Comparison of ENCODE assay signal across 16 cellular contexts in genomic region chr1:211642870-211643269, GRCh38. TPM values are rescaled to one million over a fixed set of nuclear protein-coding genes. Genes with fewer than 3 reads are reported as not detected.
A peak's percentile ranks its signal among the peaks of the same experiment; 100 is the strongest.
DNase-seq lines count a peak whose midpoint lies in the region; ATAC-seq and TF ChIP-seq lines count a peak whose summit lies in the region.
"Had no signal": no experiment of that assay in that cellular context is flagged by ENCODE, and none has a peak within 500 bp of the region (broad histone marks: within the 10 kb centered on the region; RNA-seq: fewer than 3 reads in every experiment).

No MANE protein-coding gene starts in this region.

- intact Hi-C loops in MCF 10A (cut with micrococcal nuclease): no loop called here
- intact Hi-C loops in mammary epithelial cell (cut with micrococcal nuclease): no loop called here
- intact Hi-C loops in body of pancreas (cut with DNase I): no loop called here

- H3K9me3 Mint-ChIP-seq in MCF 10A (ENCODE audit: unreplicated experiment): no peaks in the 10 kb centered on the region

- H3K27me3 Mint-ChIP-seq in MCF 10A (ENCODE audit: insufficient read depth, unreplicated experiment): no peaks in the 10 kb centered on the region

- H3K27me3 ChIP-seq in mammary epithelial cell (ENCODE audit: insufficient read depth, low read length) (no peaks in the 10 kb centered on the region), body of pancreas (no peaks in the 10 kb centered on the region)
- H3K27me3 ChIP-seq: tibial nerve had no signal

- in situ Hi-C loops in mammary epithelial cell (cut with MboI; ENCODE audit: low sequenced_read_pairs in 2 of 2): no loop called here

- DNase-seq in MCF 10A (ENCODE audit: unreplicated experiment) (no peak), mammary epithelial cell (no peak), body of pancreas (no peak), mesenteric fat pad (ENCODE audit: low spot score) (peak; percentile 62), NCI-H2107 (lab: John Stamatoyannopoulos, UW) (no peak), A172 (ENCODE audit: low spot score) (no peak), NCI-H226 (no peak)
- DNase-seq: COR-L47; EL; HCEC 1CT; NCI-H2081; NCI-H510A treated with DMSO at 0.1 percent for 48 hours; stimulated activated naive CD4-positive, alpha-beta T cell; T-helper 9 cell had no signal

- H3K4me1 ChIP-seq in mammary epithelial cell (ENCODE audit: insufficient read depth, low read length): peaks cover 26% of the 10 kb centered on the region
- H3K4me1 ChIP-seq in body of pancreas: peaks cover 38% of the 10 kb centered on the region

- no peak overlapping the region for H3K9ac ChIP-seq in mammary epithelial cell (ENCODE audit: insufficient read depth, low read length)

- H3K4me2 ChIP-seq in mammary epithelial cell (ENCODE audit: insufficient read depth, low read depth, low read length): no peak overlapping the region

- no peak overlapping the region for H3K4me3 Mint-ChIP-seq in MCF 10A (ENCODE audit: unreplicated experiment)

- H3K4me3 ChIP-seq in mammary epithelial cell (replicated peaks in 1 of 3; ENCODE audit: insufficient read depth in 1 of 3, low read depth in 2 of 3, low read length in 3 of 3): no peak overlapping the region
- no peak overlapping the region for H3K4me3 ChIP-seq in body of pancreas
- H3K4me3 ChIP-seq: tibial nerve had no signal

- dilution Hi-C loops in mammary epithelial cell (cut with HindIII; ENCODE audit: low sequenced_read_pairs): no loop called here

- ATAC-seq in body of pancreas (no peak), GM19324 (IDR thresholded peaks at IDR 0.05; ENCODE audit: low FRiP score, unreplicated experiment) (no peak)

- peak overlapping the region; percentile 88 for H3K27ac Mint-ChIP-seq in MCF 10A (ENCODE audit: low read depth, unreplicated experiment)

- H3K36me3 ChIP-seq in mammary epithelial cell (ENCODE audit: insufficient read depth, low read length) (no peaks in the 10 kb centered on the region), body of pancreas (replicated peaks in 1 of 2; ENCODE audit: insufficient read depth in 1 of 2, low read depth in 2 of 2) (no peaks in the 10 kb centered on the region)
- H3K36me3 ChIP-seq: tibial nerve had no signal

- no TSS peak for BruUV-seq in MCF 10A (replicated peaks; lab: Mats Ljungman, UMichigan)
- BruUV-seq in mammary epithelial cell (replicated peaks; lab: Mats Ljungman, UMichigan): no TSS peak

- POLR2A ChIA-PET in MCF 10A (lab: Yijun Ruan, JAX): interaction anchor here (0.9 to 24.4 kb wide), 16 partner anchors 10 to 385 kb away, joined by 3 to 423 read pairs (median 10); partner anchors contain the start of gene SLC30A1

- TF ChIP-seq CTCF in MCF 10A (IDR thresholded peaks at IDR 0.05; ENCODE audit: unreplicated experiment) (no peak), mammary epithelial cell (conservative IDR thresholded peaks at IDR 0.05 in 1 of 2, IDR thresholded peaks at IDR 0.05 in 1 of 2; ENCODE audit: extremely low read depth in 1 of 2, insufficient read depth in 1 of 2, low read depth in 1 of 2, low read length in 2 of 2) (no peak), body of pancreas (IDR thresholded peaks at IDR 0.05) (no peak)

- no peak for TF ChIP-seq POLR2A in body of pancreas (IDR thresholded peaks at IDR 0.05)

- H3K9me3 ChIP-seq in mammary epithelial cell (replicated peaks; ENCODE audit: insufficient read depth, low read length) (no peaks in the 10 kb centered on the region), body of pancreas (no peaks in the 10 kb centered on the region)
- H3K9me3 ChIP-seq: tibial nerve had no signal

- no peaks in the 10 kb centered on the region for H4K20me1 ChIP-seq in mammary epithelial cell (ENCODE audit: insufficient read depth, low read length)

- WGBS in mammary epithelial cell (ENCODE audit: low coverage, missing lambda C conversion rate): 100% methylated on average over 2 of the region's 4 CpGs
- WGBS in body of pancreas, 2 donors: 76% methylated on average over 3 to 4 of the region's 4 CpGs

- H3K79me2 ChIP-seq in mammary epithelial cell (ENCODE audit: insufficient read depth, low read length): no peaks in the 10 kb centered on the region

- peaks cover 55% of the 10 kb centered on the region for H3K4me1 Mint-ChIP-seq in MCF 10A (ENCODE audit: insufficient read depth, unreplicated experiment)

- H3K27ac ChIP-seq in mammary epithelial cell (ENCODE audit: insufficient read depth, low read depth, low read length): no peak overlapping the region
- H3K27ac ChIP-seq in body of pancreas: peak overlapping the region; percentile 70 to 86 (median 82)

- no peaks in the 10 kb centered on the region for H3K36me3 Mint-ChIP-seq in MCF 10A (ENCODE audit: insufficient read depth, unreplicated experiment)

- CTCF ChIA-PET in MCF 10A (lab: Yijun Ruan, JAX) (interaction anchor here (0.5 to 7.2 kb wide), 16 partner anchors 9 to 319 kb away, joined by 3 to 94 read pairs (median 4); partner anchors contain the start of gene SLC30A1), mammary epithelial cell (lab: Charles Lee; ENCODE audit: low non-redundant PET) (no interaction called here)

- H2AFZ ChIP-seq in mammary epithelial cell (ENCODE audit: low read depth, low read length): no peak overlapping the region

RNA-seq across cellular contexts. Expression of gene NEK2, which starts 32.6 kb away (rescaled TPM):
- total RNA-seq in MCF 10A (2022) (33.4 and 44.5 TPM in 2 replicates), mammary epithelial cell (10 to 100 TPM in 1 of 2 donors, under 1 TPM in 1; 0.33 to 14.9 TPM), body of pancreas (not detected), mesenteric fat pad (not detected)
- 14.3 TPM for polyA plus RNA-seq in mammary epithelial cell
- polyA minus RNA-seq in mammary epithelial cell: 0.72 TPM
- 83.8 and 88.5 TPM in 2 replicates for total RNA-seq in A172 (2014; rRNA removed; shearing (Covaris generic))
